Comparison of ENCODE assay signal across 15 cellular contexts in the genomic region with DNA sequence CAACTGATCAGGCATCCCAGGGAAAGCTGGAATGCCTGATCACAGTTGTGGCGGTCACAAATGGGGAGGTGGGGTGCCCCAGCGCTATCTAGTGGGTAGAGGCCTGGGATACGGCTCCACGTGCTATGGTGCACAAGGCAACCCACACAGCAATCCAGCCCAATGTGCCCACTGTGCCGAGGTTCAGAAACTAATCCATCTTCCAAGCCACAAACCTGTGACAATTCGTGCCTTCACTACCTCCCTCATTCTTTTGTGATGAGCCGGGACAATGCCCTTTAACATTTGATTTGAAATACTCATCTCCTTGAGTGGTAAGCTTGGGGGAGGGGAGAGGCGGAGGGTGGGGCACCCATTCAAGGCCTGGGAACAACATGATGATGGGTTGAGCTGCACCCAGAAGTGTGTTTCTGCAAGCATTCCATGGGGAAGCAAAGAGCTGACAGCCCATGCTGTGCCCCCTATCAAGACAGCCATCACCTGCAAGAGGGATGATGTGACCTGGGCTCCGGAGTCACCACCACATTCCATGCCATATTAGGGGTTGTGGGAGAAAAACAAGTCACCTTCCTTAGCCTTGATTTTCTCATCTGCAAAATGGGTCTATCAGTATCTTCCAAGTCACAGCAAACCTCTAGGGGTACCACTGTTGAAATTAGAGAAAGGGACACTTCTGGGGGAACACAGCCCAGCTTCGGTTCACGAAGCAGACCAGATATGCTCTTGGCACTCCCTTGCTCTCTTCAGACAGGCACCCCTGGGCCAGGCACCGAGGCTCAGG. TPM values are rescaled to one million over a fixed set of nuclear protein-coding genes. Genes with fewer than 3 reads are reported as not detected.
DNase-seq lines count a peak whose midpoint lies in the region; ATAC-seq and TF ChIP-seq lines count a peak whose summit lies in the region.
"Had no signal": no experiment of that assay in that cellular context is flagged by ENCODE, and none has a peak within 500 bp of the region (broad histone marks: within the 10 kb centered on the region; RNA-seq: fewer than 3 reads in every experiment).

No MANE protein-coding gene starts in this region.

- intact Hi-C loops in activated T-helper 1 cell treated with anti-CD3 and anti-CD28 coated beads, Interleukin-12 subunit alpha, Interleukin-12 subunit beta, Interleukin-2, Interleukin-4 antibody, amounts not matched to agents 30 ng/mL and 10 ng/mL and 1 ng/mL, durations not matched to agents 14 hours and 24 hours and 36 hours (cut with micrococcal nuclease), result no loop called here

- H3K4me3 ChIP-seq in AG10803 (ENCODE audit: low read length), result no peak overlapping the region
- H3K4me3 ChIP-seq: mucosa of descending colon, skin epidermis had no signal

- peaks cover 23% of the 10 kb centered on the region for H3K4me1 Mint-ChIP-seq in activated T-helper 1 cell treated with anti-CD3 and anti-CD28 coated beads, Interleukin-12 subunit alpha, Interleukin-12 subunit beta, Interleukin-2, Interleukin-4 antibody, amounts not matched to agents 30 ng/mL and 10 ng/mL and 1 ng/mL, durations not matched to agents 14 hours and 24 hours and 36 hours (ENCODE audit: low read depth)
- H3K4me1 Mint-ChIP-seq in naive thymus-derived CD8-positive, alpha-beta T cell, result peaks cover 24 to 54% (median 42%) of the 10 kb centered on the region in 4 donors

- H3K4me3 Mint-ChIP-seq in activated T-helper 1 cell treated with anti-CD3 and anti-CD28 coated beads, Interleukin-12 subunit alpha, Interleukin-12 subunit beta, Interleukin-2, Interleukin-4 antibody, amounts not matched to agents 30 ng/mL and 10 ng/mL and 1 ng/mL, durations not matched to agents 14 hours and 24 hours and 36 hours, result peak overlapping the region; percentile 7
- H3K4me3 Mint-ChIP-seq in naive thymus-derived CD8-positive, alpha-beta T cell, result peak overlapping the region in 2 of 10 donors; percentile 6 to 10
- H3K4me3 Mint-ChIP-seq: T-helper 1 cell treated with Interleukin-12 subunit alpha and Interleukin-12 subunit beta and Interleukin-4 antibody, amounts not matched to agents 30 μg/mL and 1 μg/mL, for 36 hours had no signal

- TF ChIP-seq CTCF in AG10803 (conservative IDR thresholded peaks at IDR 0.05; ENCODE audit: low read length) (no peak), GM20000 (IDR thresholded peaks at IDR 0.05; ENCODE audit: extremely low read depth, missing control alignments) (no peak)

- DNase-seq in AG10803 (ENCODE audit: low read depth) (peak; percentile 40), HCEC 1CT (peak; percentile 25), NCI-H446 treated with DMSO at 0.1 percent for 48 hours (lab: John Stamatoyannopoulos, UW) (no peak), GM20000 (ENCODE audit: low spot score) (no peak)
- no peak for DNase-seq in activated T-helper 1 cell treated with anti-CD3 and anti-CD28 coated beads, Interleukin-12 subunit alpha, Interleukin-12 subunit beta, Interleukin-2, Interleukin-4 antibody, amounts not matched to agents 30 ng/mL and 10 ng/mL and 1 ng/mL, durations not matched to agents 14 hours and 24 hours and 36 hours (ENCODE audit: low spot score)
- peak in 1 of 10 donors; percentile 51 for DNase-seq in naive thymus-derived CD8-positive, alpha-beta T cell
- DNase-seq: anterior cingulate cortex, mucosa of descending colon, NCI-H2029 had no signal

- POLR2A ChIA-PET in naive thymus-derived CD8-positive, alpha-beta T cell (lab: Charles Lee), result interaction anchor here (0.6 to 8.2 kb wide), 4 partner anchors 10 to 619 kb away, joined by 3 to 128 read pairs (median 3); a partner anchor contains a TSS

- ATAC-seq in naive thymus-derived CD8-positive, alpha-beta T cell, result no peak
- ATAC-seq in GM18519 (IDR thresholded peaks at IDR 0.05; ENCODE audit: low FRiP score, unreplicated experiment), result no peak
- no peak for ATAC-seq in GM21528 (IDR thresholded peaks at IDR 0.05; ENCODE audit: low FRiP score, unreplicated experiment)
- ATAC-seq: mucosa of descending colon had no signal

- peaks cover 39% of the 10 kb centered on the region for H3K36me3 Mint-ChIP-seq in activated T-helper 1 cell treated with anti-CD3 and anti-CD28 coated beads, Interleukin-12 subunit alpha, Interleukin-12 subunit beta, Interleukin-2, Interleukin-4 antibody, amounts not matched to agents 30 ng/mL and 10 ng/mL and 1 ng/mL, durations not matched to agents 14 hours and 24 hours and 36 hours (ENCODE audit: low read depth)
- peaks cover 0 to 63% (median 11%) of the 10 kb centered on the region in 3 donors for H3K36me3 Mint-ChIP-seq in naive thymus-derived CD8-positive, alpha-beta T cell

- no peak overlapping the region for H3K27ac Mint-ChIP-seq in activated T-helper 1 cell treated with anti-CD3 and anti-CD28 coated beads, Interleukin-12 subunit alpha, Interleukin-12 subunit beta, Interleukin-2, Interleukin-4 antibody, amounts not matched to agents 30 ng/mL and 10 ng/mL and 1 ng/mL, durations not matched to agents 14 hours and 24 hours and 36 hours
- H3K27ac Mint-ChIP-seq in naive thymus-derived CD8-positive, alpha-beta T cell, result peak overlapping the region in 9 of 10 donors; percentile 31 to 93 (median 56)
- H3K27ac Mint-ChIP-seq: T-helper 1 cell treated with Interleukin-12 subunit alpha and Interleukin-12 subunit beta and Interleukin-4 antibody, amounts not matched to agents 30 μg/mL and 1 μg/mL, for 36 hours had no signal

- H3K27me3 Mint-ChIP-seq in activated T-helper 1 cell treated with anti-CD3 and anti-CD28 coated beads, Interleukin-12 subunit alpha, Interleukin-12 subunit beta, Interleukin-2, Interleukin-4 antibody, amounts not matched to agents 30 ng/mL and 10 ng/mL and 1 ng/mL, durations not matched to agents 14 hours and 24 hours and 36 hours (ENCODE audit: insufficient read depth), result no peaks in the 10 kb centered on the region
- no peaks in the 10 kb centered on the region for H3K27me3 Mint-ChIP-seq in naive thymus-derived CD8-positive, alpha-beta T cell

- H3K9me3 Mint-ChIP-seq in activated T-helper 1 cell treated with anti-CD3 and anti-CD28 coated beads, Interleukin-12 subunit alpha, Interleukin-12 subunit beta, Interleukin-2, Interleukin-4 antibody, amounts not matched to agents 30 ng/mL and 10 ng/mL and 1 ng/mL, durations not matched to agents 14 hours and 24 hours and 36 hours, result no peaks in the 10 kb centered on the region
- no peaks in the 10 kb centered on the region for H3K9me3 Mint-ChIP-seq in naive thymus-derived CD8-positive, alpha-beta T cell
- H3K9me3 Mint-ChIP-seq: CD8-positive, alpha-beta memory T cell; T-helper 1 cell treated with Interleukin-12 subunit alpha and Interleukin-12 subunit beta and Interleukin-4 antibody, amounts not matched to agents 30 μg/mL and 1 μg/mL, for 36 hours had no signal

RNA-seq across cellular contexts. Expression of a gene that starts 3.7 kb away (rescaled TPM):
- 256 and 277 TPM in 2 replicates for total RNA-seq in activated T-helper 1 cell treated with anti-CD3 and anti-CD28 coated beads, Interleukin-12 subunit alpha, Interleukin-12 subunit beta, Interleukin-2, Interleukin-4 antibody, amounts not matched to agents 30 ng/mL and 10 ng/mL and 1 ng/mL, durations not matched to agents 14 hours and 24 hours and 36 hours
- total RNA-seq in naive thymus-derived CD8-positive, alpha-beta T cell, result 100 to 1,000 TPM; 121 to 137 TPM
- polyA plus RNA-seq in naive thymus-derived CD8-positive, alpha-beta T cell, result 100 to 1,000 TPM; 230 to 301 (median 288) TPM

RNA-seq across cellular contexts. Expression of a gene that starts 14.0 kb away (rescaled TPM):
- 0.10 TPM in 1 of 2 replicates, not detected in the other for total RNA-seq in activated T-helper 1 cell treated with anti-CD3 and anti-CD28 coated beads, Interleukin-12 subunit alpha, Interleukin-12 subunit beta, Interleukin-2, Interleukin-4 antibody, amounts not matched to agents 30 ng/mL and 10 ng/mL and 1 ng/mL, durations not matched to agents 14 hours and 24 hours and 36 hours
- total RNA-seq in naive thymus-derived CD8-positive, alpha-beta T cell, result not detected
- polyA plus RNA-seq in naive thymus-derived CD8-positive, alpha-beta T cell, result under 1 TPM in 1 of 3 donors, not detected in 2; 0.99 TPM
- total RNA-seq: endothelial cell of umbilical vein, mucosa of descending colon had no signal
- polyA plus RNA-seq: CD8-positive, alpha-beta memory T cell; endothelial cell of umbilical vein had no signal

RNA-seq across cellular contexts. Expression of a gene that starts 20.9 kb away (rescaled TPM):
- 631 and 639 TPM in 2 replicates for total RNA-seq in activated T-helper 1 cell treated with anti-CD3 and anti-CD28 coated beads, Interleukin-12 subunit alpha, Interleukin-12 subunit beta, Interleukin-2, Interleukin-4 antibody, amounts not matched to agents 30 ng/mL and 10 ng/mL and 1 ng/mL, durations not matched to agents 14 hours and 24 hours and 36 hours
- 100 to 1,000 TPM; 927 to 965 TPM for total RNA-seq in naive thymus-derived CD8-positive, alpha-beta T cell
- 100 to 1,000 TPM in 1 of 3 donors, 10 to 100 TPM in 2; 25.5 to 110 (median 62.4) TPM for polyA plus RNA-seq in naive thymus-derived CD8-positive, alpha-beta T cell

RNA-seq across cellular contexts. Expression of a gene that starts 24.9 kb away (rescaled TPM):
- not detected in 2 replicates for total RNA-seq in activated T-helper 1 cell treated with anti-CD3 and anti-CD28 coated beads, Interleukin-12 subunit alpha, Interleukin-12 subunit beta, Interleukin-2, Interleukin-4 antibody, amounts not matched to agents 30 ng/mL and 10 ng/mL and 1 ng/mL, durations not matched to agents 14 hours and 24 hours and 36 hours
- total RNA-seq in naive thymus-derived CD8-positive, alpha-beta T cell, result not detected
- polyA plus RNA-seq in naive thymus-derived CD8-positive, alpha-beta T cell, result not detected
- total RNA-seq: CD8-positive, alpha-beta memory T cell; endothelial cell of umbilical vein; mucosa of descending colon had no signal
- polyA plus RNA-seq: CD8-positive, alpha-beta memory T cell; endothelial cell of umbilical vein had no signal

RNA-seq across cellular contexts. Expression of a gene that starts 43.7 kb away (rescaled TPM):
- total RNA-seq in activated T-helper 1 cell treated with anti-CD3 and anti-CD28 coated beads, Interleukin-12 subunit alpha, Interleukin-12 subunit beta, Interleukin-2, Interleukin-4 antibody, amounts not matched to agents 30 ng/mL and 10 ng/mL and 1 ng/mL, durations not matched to agents 14 hours and 24 hours and 36 hours, result 9.2 and 10.1 TPM in 2 replicates
- total RNA-seq in naive thymus-derived CD8-positive, alpha-beta T cell, result 1 to 10 TPM; 2.0 to 2.9 TPM
- polyA plus RNA-seq in naive thymus-derived CD8-positive, alpha-beta T cell, result 10 to 100 TPM in 1 of 3 donors, 1 to 10 TPM in 2; 1.5 to 14.7 (median 3.2) TPM
- total RNA-seq: endothelial cell of umbilical vein had no signal

Comparison
In these comparisons a context has a peak if more than half of its experiments do, and no peak if none do; other contexts are left out.
1. DNase-seq: peak in AG10803 (single experiment) and HCEC 1CT (single experiment); none in activated T-helper 1 cell treated with anti-CD3 and anti-CD28 coated beads, Interleukin-12 subunit alpha, Interleukin-12 subunit beta, Interleukin-2, Interleukin-4 antibody, amounts not matched to agents 30 ng/mL and 10 ng/mL and 1 ng/mL, durations not matched to agents 14 hours and 24 hours and 36 hours (single experiment), NCI-H446 treated with DMSO at 0.1 percent for 48 hours (single experiment) and GM20000 (single experiment).